1 cellular context compared by ENCODE assay signal in genomic region chr9:121075251-121076036, GRCh38.
TF ChIP-seq lines count a peak whose summit lies in the region.

No MANE protein-coding gene starts in this region.

TF ChIP-seq in K562, 482 proteins besides CTCF, POLR2A, EP300 and RAD21 (continued from another document):
- no peak for TF ChIP-seq ZNF592 (IDR thresholded peaks at IDR 0.05)
- TF ChIP-seq SRF (CRISPR knock-in tag; IDR thresholded peaks at IDR 0.05), result no peak
- TF ChIP-seq SIX5 (IDR thresholded peaks at IDR 0.05; ENCODE audit: borderline replicate concordance in 1 of 2, insufficient read depth in 1 of 2, low read depth in 1 of 2, low read length in 2 of 2), result no peak
- peak; percentile 54; the same call in 1 of the 2 replicates for TF ChIP-seq ZBTB2 (IDR thresholded peaks at IDR 0.05)
- TF ChIP-seq ARNT (IDR thresholded peaks at IDR 0.05), result peak in 1 of 2 experiments; percentile 16; a peak in 1 of 4 replicates
- no peak for TF ChIP-seq ASH1L (IDR thresholded peaks at IDR 0.05; ENCODE audit: borderline replicate concordance, low read depth, partially characterized antibody)
- no peak for TF ChIP-seq GMEB1 (CRISPR knock-in tag; IDR thresholded peaks at IDR 0.05)
